In the genomic region with DNA sequence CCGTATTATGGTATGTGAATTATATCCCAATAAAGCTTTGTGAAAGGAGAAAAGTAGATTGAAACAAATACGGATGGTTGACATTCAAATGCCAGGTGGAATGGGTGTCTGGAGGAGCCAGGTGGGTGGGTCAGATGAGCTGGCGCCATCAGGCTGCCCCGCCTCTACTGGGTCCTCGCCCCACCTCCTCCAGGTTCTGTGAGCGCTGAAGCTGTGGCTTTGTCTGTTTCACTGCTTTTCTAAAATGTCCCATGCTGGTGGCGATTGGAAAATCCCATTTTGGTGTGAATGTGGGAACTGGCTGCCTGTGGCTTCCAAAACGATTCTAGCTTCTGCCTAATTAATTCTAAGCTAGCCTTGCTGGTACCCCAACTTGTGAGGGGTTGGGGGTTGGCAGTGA, we compare ENCODE assay signal across 1 cellular context.
TF ChIP-seq lines count a peak whose summit lies in the region.

No MANE protein-coding gene starts in this region.

TF ChIP-seq in GM23338, 12 proteins besides CTCF, POLR2A, EP300 and RAD21 (continued from another document):
- TF ChIP-seq, protein P1, sequence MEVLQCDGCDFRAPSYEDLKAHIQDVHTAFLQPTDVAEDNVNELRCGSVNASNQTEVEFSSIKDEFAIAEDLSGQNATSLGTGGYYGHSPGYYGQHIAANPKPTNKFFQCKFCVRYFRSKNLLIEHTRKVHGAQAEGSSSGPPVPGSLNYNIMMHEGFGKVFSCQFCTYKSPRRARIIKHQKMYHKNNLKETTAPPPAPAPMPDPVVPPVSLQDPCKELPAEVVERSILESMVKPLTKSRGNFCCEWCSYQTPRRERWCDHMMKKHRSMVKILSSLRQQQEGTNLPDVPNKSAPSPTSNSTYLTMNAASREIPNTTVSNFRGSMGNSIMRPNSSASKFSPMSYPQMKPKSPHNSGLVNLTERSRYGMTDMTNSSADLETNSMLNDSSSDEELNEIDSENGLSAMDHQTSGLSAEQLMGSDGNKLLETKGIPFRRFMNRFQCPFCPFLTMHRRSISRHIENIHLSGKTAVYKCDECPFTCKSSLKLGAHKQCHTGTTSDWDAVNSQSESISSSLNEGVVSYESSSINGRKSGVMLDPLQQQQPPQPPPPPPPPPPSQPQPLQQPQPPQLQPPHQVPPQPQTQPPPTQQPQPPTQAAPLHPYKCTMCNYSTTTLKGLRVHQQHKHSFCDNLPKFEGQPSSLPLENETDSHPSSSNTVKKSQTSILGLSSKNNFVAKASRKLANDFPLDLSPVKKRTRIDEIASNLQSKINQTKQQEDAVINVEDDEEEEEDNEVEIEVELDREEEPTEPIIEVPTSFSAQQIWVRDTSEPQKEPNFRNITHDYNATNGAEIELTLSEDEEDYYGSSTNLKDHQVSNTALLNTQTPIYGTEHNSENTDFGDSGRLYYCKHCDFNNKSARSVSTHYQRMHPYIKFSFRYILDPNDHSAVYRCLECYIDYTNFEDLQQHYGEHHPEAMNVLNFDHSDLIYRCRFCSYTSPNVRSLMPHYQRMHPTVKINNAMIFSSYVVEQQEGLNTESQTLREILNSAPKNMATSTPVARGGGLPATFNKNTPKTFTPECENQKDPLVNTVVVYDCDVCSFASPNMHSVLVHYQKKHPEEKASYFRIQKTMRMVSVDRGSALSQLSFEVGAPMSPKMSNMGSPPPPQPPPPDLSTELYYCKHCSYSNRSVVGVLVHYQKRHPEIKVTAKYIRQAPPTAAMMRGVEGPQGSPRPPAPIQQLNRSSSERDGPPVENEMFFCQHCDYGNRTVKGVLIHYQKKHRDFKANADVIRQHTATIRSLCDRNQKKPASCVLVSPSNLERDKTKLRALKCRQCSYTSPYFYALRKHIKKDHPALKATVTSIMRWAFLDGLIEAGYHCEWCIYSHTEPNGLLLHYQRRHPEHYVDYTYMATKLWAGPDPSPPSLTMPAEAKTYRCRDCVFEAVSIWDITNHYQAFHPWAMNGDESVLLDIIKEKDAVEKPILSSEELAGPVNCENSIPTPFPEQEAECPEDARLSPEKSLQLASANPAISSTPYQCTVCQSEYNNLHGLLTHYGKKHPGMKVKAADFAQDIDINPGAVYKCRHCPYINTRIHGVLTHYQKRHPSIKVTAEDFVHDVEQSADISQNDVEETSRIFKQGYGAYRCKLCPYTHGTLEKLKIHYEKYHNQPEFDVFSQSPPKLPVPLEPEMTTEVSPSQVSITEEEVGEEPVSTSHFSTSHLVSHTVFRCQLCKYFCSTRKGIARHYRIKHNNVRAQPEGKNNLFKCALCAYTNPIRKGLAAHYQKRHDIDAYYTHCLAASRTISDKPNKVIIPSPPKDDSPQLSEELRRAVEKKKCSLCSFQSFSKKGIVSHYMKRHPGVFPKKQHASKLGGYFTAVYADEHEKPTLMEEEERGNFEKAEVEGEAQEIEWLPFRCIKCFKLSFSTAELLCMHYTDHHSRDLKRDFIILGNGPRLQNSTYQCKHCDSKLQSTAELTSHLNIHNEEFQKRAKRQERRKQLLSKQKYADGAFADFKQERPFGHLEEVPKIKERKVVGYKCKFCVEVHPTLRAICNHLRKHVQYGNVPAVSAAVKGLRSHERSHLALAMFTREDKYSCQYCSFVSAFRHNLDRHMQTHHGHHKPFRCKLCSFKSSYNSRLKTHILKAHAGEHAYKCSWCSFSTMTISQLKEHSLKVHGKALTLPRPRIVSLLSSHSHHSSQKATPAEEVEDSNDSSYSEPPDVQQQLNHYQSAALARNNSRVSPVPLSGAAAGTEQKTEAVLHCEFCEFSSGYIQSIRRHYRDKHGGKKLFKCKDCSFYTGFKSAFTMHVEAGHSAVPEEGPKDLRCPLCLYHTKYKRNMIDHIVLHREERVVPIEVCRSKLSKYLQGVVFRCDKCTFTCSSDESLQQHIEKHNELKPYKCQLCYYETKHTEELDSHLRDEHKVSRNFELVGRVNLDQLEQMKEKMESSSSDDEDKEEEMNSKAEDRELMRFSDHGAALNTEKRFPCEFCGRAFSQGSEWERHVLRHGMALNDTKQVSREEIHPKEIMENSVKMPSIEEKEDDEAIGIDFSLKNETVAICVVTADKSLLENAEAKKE (CRISPR knock-in tag; IDR thresholded peaks at IDR 0.05): no peak
- TF ChIP-seq, protein P2, sequence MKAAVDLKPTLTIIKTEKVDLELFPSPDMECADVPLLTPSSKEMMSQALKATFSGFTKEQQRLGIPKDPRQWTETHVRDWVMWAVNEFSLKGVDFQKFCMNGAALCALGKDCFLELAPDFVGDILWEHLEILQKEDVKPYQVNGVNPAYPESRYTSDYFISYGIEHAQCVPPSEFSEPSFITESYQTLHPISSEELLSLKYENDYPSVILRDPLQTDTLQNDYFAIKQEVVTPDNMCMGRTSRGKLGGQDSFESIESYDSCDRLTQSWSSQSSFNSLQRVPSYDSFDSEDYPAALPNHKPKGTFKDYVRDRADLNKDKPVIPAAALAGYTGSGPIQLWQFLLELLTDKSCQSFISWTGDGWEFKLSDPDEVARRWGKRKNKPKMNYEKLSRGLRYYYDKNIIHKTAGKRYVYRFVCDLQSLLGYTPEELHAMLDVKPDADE (IDR thresholded peaks at IDR 0.05): no peak
- TF ChIP-seq CREB1 (CRISPR knock-in tag; IDR thresholded peaks at IDR 0.05; ENCODE audit: low read depth): no peak
- no peak for TF ChIP-seq EZH2 (IDR thresholded peaks at IDR 0.05; ENCODE audit: low read depth, unreplicated experiment)
